Comparison of ENCODE assay signal across 18 cellular contexts in genomic region chr5:132430736-132431135, GRCh38. TPM values are rescaled to one million over a fixed set of nuclear protein-coding genes. Genes with fewer than 3 reads are reported as not detected.
DNase-seq lines count a peak whose midpoint lies in the region; ATAC-seq, FAIRE-seq and TF ChIP-seq lines count a peak whose summit lies in the region.
"Had no signal": no experiment of that assay in that cellular context is flagged by ENCODE, and none has a peak within 500 bp of the region (broad histone marks: within the 10 kb centered on the region; RNA-seq: fewer than 3 reads in every experiment).

No MANE protein-coding gene starts in this region.

- TF ChIP-seq CTCF in activated CD8-positive, alpha-beta T cell treated with anti-CD3 and anti-CD28 coated beads for 36 hours (IDR thresholded peaks at IDR 0.05): no peak
- no peak for TF ChIP-seq CTCF in lower lobe of right lung (IDR thresholded peaks at IDR 0.05)
- no peak for TF ChIP-seq CTCF in vagina (IDR thresholded peaks at IDR 0.05)
- TF ChIP-seq CTCF in pancreas (IDR thresholded peaks at IDR 0.05): no peak

- H3K4me3 ChIP-seq in lower lobe of right lung (no peak overlapping the region), vagina (no peak overlapping the region), pancreas (no peak overlapping the region)
- H3K4me3 ChIP-seq: breast epithelium, stomach had no signal

- TF ChIP-seq POLR2A in vagina (IDR thresholded peaks at IDR 0.05): no peak

- CTCF ChIA-PET in activated naive CD4-positive, alpha-beta T cell treated with anti-CD3 and anti-CD28 coated beads, Interleukin-2, amount 10 ng/mL, durations not matched to agents 7 days and 5 days (lab: Charles Lee): interaction anchor here (0.7 kb wide), 1 partner anchor 389 kb away, joined by 3 read pairs; no protein-coding TSS in a partner anchor
- CTCF ChIA-PET in activated CD8-positive, alpha-beta T cell treated with anti-CD3 and anti-CD28 coated beads for 36 hours (lab: Charles Lee): interaction anchor here (0.9 to 2.0 kb wide), 5 partner anchors 10 to 97 kb away, joined by 3 to 7 read pairs (median 5); no protein-coding TSS in a partner anchor

- H3K36me3 ChIP-seq in lower lobe of right lung: no peaks in the 10 kb centered on the region
- H3K36me3 ChIP-seq in vagina: no peaks in the 10 kb centered on the region
- no peaks in the 10 kb centered on the region for H3K36me3 ChIP-seq in pancreas
- H3K36me3 ChIP-seq: breast epithelium, WERI-Rb-1 had no signal

- intact Hi-C loops in activated CD8-positive, alpha-beta T cell treated with anti-CD3 and anti-CD28 coated beads for 36 hours (cut with micrococcal nuclease): no loop called here
- intact Hi-C loops in lower lobe of right lung (cut with DNase I): no loop called here
- intact Hi-C loops in vagina (cut with DNase I): no loop called here
- intact Hi-C loops in pancreas (cut with DNase I): no loop called here

- H3K36me3 Mint-ChIP-seq in activated naive CD4-positive, alpha-beta T cell treated with anti-CD3 and anti-CD28 coated beads, Interleukin-2, amount 10 ng/mL, durations not matched to agents 7 days and 5 days: peaks cover 70% of the 10 kb centered on the region
- peaks cover 38% of the 10 kb centered on the region for H3K36me3 Mint-ChIP-seq in activated CD8-positive, alpha-beta T cell treated with anti-CD3 and anti-CD28 coated beads for 36 hours (ENCODE audit: low read depth)

- peaks cover 94% of the 10 kb centered on the region for H3K4me1 Mint-ChIP-seq in activated naive CD4-positive, alpha-beta T cell treated with anti-CD3 and anti-CD28 coated beads, Interleukin-2, amount 10 ng/mL, durations not matched to agents 7 days and 5 days
- peaks cover 90% of the 10 kb centered on the region for H3K4me1 Mint-ChIP-seq in activated CD8-positive, alpha-beta T cell treated with anti-CD3 and anti-CD28 coated beads for 36 hours (ENCODE audit: low read depth)

- POLR2A ChIA-PET in activated CD8-positive, alpha-beta T cell treated with anti-CD3 and anti-CD28 coated beads for 36 hours (lab: Charles Lee): interaction anchor here (4.3 to 24.7 kb wide), 4 partner anchors 7 to 56 kb away, joined by 25 to 1131 read pairs (median 109); partner anchors contain the start of gene IRF1

- H3K9me3 Mint-ChIP-seq in activated naive CD4-positive, alpha-beta T cell treated with anti-CD3 and anti-CD28 coated beads, Interleukin-2, amount 10 ng/mL, durations not matched to agents 7 days and 5 days: no peaks in the 10 kb centered on the region
- H3K9me3 Mint-ChIP-seq in activated CD8-positive, alpha-beta T cell treated with anti-CD3 and anti-CD28 coated beads for 36 hours: no peaks in the 10 kb centered on the region

- H3K27me3 Mint-ChIP-seq in activated naive CD4-positive, alpha-beta T cell treated with anti-CD3 and anti-CD28 coated beads, Interleukin-2, amount 10 ng/mL, durations not matched to agents 7 days and 5 days: no peaks in the 10 kb centered on the region
- no peaks in the 10 kb centered on the region for H3K27me3 Mint-ChIP-seq in activated CD8-positive, alpha-beta T cell treated with anti-CD3 and anti-CD28 coated beads for 36 hours

- H3K27me3 ChIP-seq in lower lobe of right lung (ENCODE audit: low read depth) (no peaks in the 10 kb centered on the region), vagina (no peaks in the 10 kb centered on the region), pancreas (no peaks in the 10 kb centered on the region)
- H3K27me3 ChIP-seq: breast epithelium, stomach had no signal

- peak overlapping the region; percentile 84 for H3K27ac Mint-ChIP-seq in activated naive CD4-positive, alpha-beta T cell treated with anti-CD3 and anti-CD28 coated beads, Interleukin-2, amount 10 ng/mL, durations not matched to agents 7 days and 5 days
- H3K27ac Mint-ChIP-seq in activated CD8-positive, alpha-beta T cell treated with anti-CD3 and anti-CD28 coated beads for 36 hours: peak overlapping the region; percentile 69

- H3K4me3 Mint-ChIP-seq in activated naive CD4-positive, alpha-beta T cell treated with anti-CD3 and anti-CD28 coated beads, Interleukin-2, amount 10 ng/mL, durations not matched to agents 7 days and 5 days: no peak overlapping the region
- H3K4me3 Mint-ChIP-seq in activated CD8-positive, alpha-beta T cell treated with anti-CD3 and anti-CD28 coated beads for 36 hours: no peak overlapping the region

- ATAC-seq in activated CD8-positive, alpha-beta T cell treated with anti-CD3 and anti-CD28 coated beads for 36 hours: no peak
- ATAC-seq in lower lobe of right lung (no peak), pancreas (no peak), GM21381 (IDR thresholded peaks at IDR 0.05; ENCODE audit: unreplicated experiment) (no peak), HG03135 (IDR thresholded peaks at IDR 0.05; ENCODE audit: unreplicated experiment) (no peak)

- no peak for DNase-seq in activated naive CD4-positive, alpha-beta T cell treated with anti-CD3 and anti-CD28 coated beads, Interleukin-2, amount 10 ng/mL, durations not matched to agents 7 days and 5 days
- DNase-seq in activated naive CD4-positive, alpha-beta T cell (lab: John Stamatoyannopoulos, UW): no peak
- no peak for DNase-seq in activated CD8-positive, alpha-beta T cell treated with anti-CD3 and anti-CD28 coated beads for 36 hours
- DNase-seq in lower lobe of right lung: no peak
- DNase-seq in vagina (ENCODE audit: extremely low spot score in 2 of 2): no peak
- DNase-seq in pancreas: no peak
- DNase-seq: DMS 273 treated with DMSO at 0.1 percent for 48 hours, foreskin melanocyte, NCI-H1092 treated with DMSO at 0.1 percent for 48 hours, NCI-H446 treated with DMSO at 0.1 percent for 48 hours, nucleus accumbens, OCI-M1, stomach, WERI-Rb-1 had no signal

- no peak for FAIRE-seq in pancreas (lab: Jason Lieb, UNC)
- FAIRE-seq: H1 had no signal

- H3K4me1 ChIP-seq in lower lobe of right lung (peaks cover 99% of the 10 kb centered on the region), vagina (peaks cover 81% of the 10 kb centered on the region), pancreas (peaks cover 34 to 48% (median 44%) of the 10 kb centered on the region in 3 donors)

- H3K9me3 ChIP-seq in lower lobe of right lung (no peaks in the 10 kb centered on the region), vagina (no peaks in the 10 kb centered on the region), pancreas (no peaks in the 10 kb centered on the region)
- H3K9me3 ChIP-seq: breast epithelium, stomach had no signal

- H3K27ac ChIP-seq in lower lobe of right lung (peak overlapping the region; percentile 54), vagina (peak overlapping the region; percentile 36), pancreas (no peak overlapping the region)
- H3K27ac ChIP-seq: WERI-Rb-1 had no signal

- 84 to 86% methylated on average over 3 of the region's 3 CpGs for WGBS in pancreas, 2 donors

RNA-seq across cellular contexts. Expression of gene IRF1, which starts 59.8 kb away (rescaled TPM):
- 100 to 1,000 TPM; 121 to 128 TPM for total RNA-seq in activated CD8-positive, alpha-beta T cell treated with anti-CD3 and anti-CD28 coated beads for 36 hours
- total RNA-seq in lower lobe of right lung: 81.2 TPM
- total RNA-seq in vagina: 49.8 TPM
- 10 to 100 TPM in 4 of 6 donors, 1 to 10 TPM in 2; 7.0 to 28.0 (median 11.1) TPM for total RNA-seq in pancreas
- polyA plus RNA-seq in pancreas: 10 to 100 TPM in 1 of 2 donors, 1 to 10 TPM in 1; 8.5 to 30.8 TPM

Comparison
In these comparisons a context has a peak if more than half of its experiments do, and no peak if none do; other contexts are left out.
1. H3K27ac ChIP-seq: peak in lower lobe of right lung (single experiment) and vagina (single experiment); none in pancreas (0 of 4).